ENCODE assay signal across 10 cellular contexts in genomic region chrX:115372026-115372610, GRCh38.
DNase-seq lines count a peak whose midpoint lies in the region; ATAC-seq lines count a peak whose summit lies in the region.
"Had no signal": no experiment of that assay in that cellular context is flagged by ENCODE, and none has a peak within 500 bp of the region (broad histone marks: within the 10 kb centered on the region; RNA-seq: fewer than 3 reads in every experiment).

No MANE protein-coding gene starts in this region.

- H3K4me1 ChIP-seq in mesodermal cell (ENCODE audit: control insufficient read depth, insufficient read depth, low read length, poor library complexity, severe bottlenecking) = peaks cover 17% of the 10 kb centered on the region

- no peak overlapping the region for H3K4me3 Mint-ChIP-seq in activated T-helper 1 cell treated with anti-CD3 and anti-CD28 coated beads, Interleukin-12 subunit alpha, Interleukin-12 subunit beta, Interleukin-2, Interleukin-4 antibody, amounts not matched to agents 30 ng/mL and 10 ng/mL and 1 ng/mL, durations not matched to agents 14 hours and 24 hours and 36 hours
- H3K4me3 Mint-ChIP-seq in T-cell = no peak overlapping the region

- no peak overlapping the region for H3K4me3 ChIP-seq in mesodermal cell (ENCODE audit: extremely low read depth, insufficient read depth, low read length, poor library complexity, severe bottlenecking)

- intact Hi-C loops in activated T-helper 1 cell treated with anti-CD3 and anti-CD28 coated beads, Interleukin-12 subunit alpha, Interleukin-12 subunit beta, Interleukin-2, Interleukin-4 antibody, amounts not matched to agents 30 ng/mL and 10 ng/mL and 1 ng/mL, durations not matched to agents 14 hours and 24 hours and 36 hours (cut with micrococcal nuclease) = no loop called here

- WGBS in mesodermal cell (ENCODE audit: insufficient coverage in 2 of 2), 2 experiments = no CpG with 5 or more reads among the region's 4 CpGs

- POLR2A ChIA-PET in T-cell (lab: Charles Lee) = no interaction called here

- no peaks in the 10 kb centered on the region for H3K36me3 Mint-ChIP-seq in activated T-helper 1 cell treated with anti-CD3 and anti-CD28 coated beads, Interleukin-12 subunit alpha, Interleukin-12 subunit beta, Interleukin-2, Interleukin-4 antibody, amounts not matched to agents 30 ng/mL and 10 ng/mL and 1 ng/mL, durations not matched to agents 14 hours and 24 hours and 36 hours (ENCODE audit: low read depth)
- H3K36me3 Mint-ChIP-seq in T-cell = no peaks in the 10 kb centered on the region

- no peaks in the 10 kb centered on the region for H3K9me3 ChIP-seq in mesodermal cell (ENCODE audit: control insufficient read depth, low read length)

- no peak overlapping the region for H3K27ac ChIP-seq in epithelial cell of prostate
- H3K27ac ChIP-seq in mesodermal cell (ENCODE audit: low read depth, low read length, severe bottlenecking) = peak overlapping the region; percentile 97

- no peak overlapping the region for H3K27ac Mint-ChIP-seq in activated T-helper 1 cell treated with anti-CD3 and anti-CD28 coated beads, Interleukin-12 subunit alpha, Interleukin-12 subunit beta, Interleukin-2, Interleukin-4 antibody, amounts not matched to agents 30 ng/mL and 10 ng/mL and 1 ng/mL, durations not matched to agents 14 hours and 24 hours and 36 hours
- no peak overlapping the region for H3K27ac Mint-ChIP-seq in T-cell

- CTCF ChIA-PET in T-cell (lab: Charles Lee) = no interaction called here

- H3K36me3 ChIP-seq in mesodermal cell (ENCODE audit: control insufficient read depth, insufficient read depth, low read length) = no peaks in the 10 kb centered on the region

- no peaks in the 10 kb centered on the region for H3K27me3 Mint-ChIP-seq in activated T-helper 1 cell treated with anti-CD3 and anti-CD28 coated beads, Interleukin-12 subunit alpha, Interleukin-12 subunit beta, Interleukin-2, Interleukin-4 antibody, amounts not matched to agents 30 ng/mL and 10 ng/mL and 1 ng/mL, durations not matched to agents 14 hours and 24 hours and 36 hours (ENCODE audit: insufficient read depth)
- peaks cover 0 to 24% of the 10 kb centered on the region in 2 donors for H3K27me3 Mint-ChIP-seq in T-cell

- no peaks in the 10 kb centered on the region for H3K9me3 Mint-ChIP-seq in activated T-helper 1 cell treated with anti-CD3 and anti-CD28 coated beads, Interleukin-12 subunit alpha, Interleukin-12 subunit beta, Interleukin-2, Interleukin-4 antibody, amounts not matched to agents 30 ng/mL and 10 ng/mL and 1 ng/mL, durations not matched to agents 14 hours and 24 hours and 36 hours
- H3K9me3 Mint-ChIP-seq in T-cell = no peaks in the 10 kb centered on the region

- ATAC-seq in HG03108 (IDR thresholded peaks at IDR 0.05; ENCODE audit: unreplicated experiment) (no peak), T-cell (replicated peaks in 1 of 4) (no peak)

- H3K4me1 Mint-ChIP-seq in activated T-helper 1 cell treated with anti-CD3 and anti-CD28 coated beads, Interleukin-12 subunit alpha, Interleukin-12 subunit beta, Interleukin-2, Interleukin-4 antibody, amounts not matched to agents 30 ng/mL and 10 ng/mL and 1 ng/mL, durations not matched to agents 14 hours and 24 hours and 36 hours (ENCODE audit: low read depth) = no peaks in the 10 kb centered on the region
- no peaks in the 10 kb centered on the region for H3K4me1 Mint-ChIP-seq in T-cell

- DNase-seq in DMS79 (lab: John Stamatoyannopoulos, UW) (peak; percentile 58), NCI-H226 (peak; percentile 60), epithelial cell of prostate (ENCODE audit: low read depth, low spot score) (peak; percentile 5), DMS114 treated with DMSO at 0.1 percent for 48 hours (lab: John Stamatoyannopoulos, UW; ENCODE audit: unreplicated experiment) (no peak), T-cell (no peak)
- no peak for DNase-seq in activated T-helper 1 cell treated with anti-CD3 and anti-CD28 coated beads, Interleukin-12 subunit alpha, Interleukin-12 subunit beta, Interleukin-2, Interleukin-4 antibody, amounts not matched to agents 30 ng/mL and 10 ng/mL and 1 ng/mL, durations not matched to agents 14 hours and 24 hours and 36 hours (ENCODE audit: low spot score)
- DNase-seq: Calu3; stimulated activated naive CD4-positive, alpha-beta T cell treated with Interleukin-2 at 50 U/mL for 16 hours had no signal

Comparison
In these comparisons a context has a peak if more than half of its experiments do, and no peak if none do; other contexts are left out.
1. DNase-seq: peak in DMS79 (single experiment), NCI-H226 (single experiment) and epithelial cell of prostate (single experiment); none in DMS114 treated with DMSO at 0.1 percent for 48 hours (single experiment), activated T-helper 1 cell treated with anti-CD3 and anti-CD28 coated beads, Interleukin-12 subunit alpha, Interleukin-12 subunit beta, Interleukin-2, Interleukin-4 antibody, amounts not matched to agents 30 ng/mL and 10 ng/mL and 1 ng/mL, durations not matched to agents 14 hours and 24 hours and 36 hours (single experiment) and T-cell (0 of 34).